ENCODE assay signal across 9 cellular contexts in the genomic region with DNA sequence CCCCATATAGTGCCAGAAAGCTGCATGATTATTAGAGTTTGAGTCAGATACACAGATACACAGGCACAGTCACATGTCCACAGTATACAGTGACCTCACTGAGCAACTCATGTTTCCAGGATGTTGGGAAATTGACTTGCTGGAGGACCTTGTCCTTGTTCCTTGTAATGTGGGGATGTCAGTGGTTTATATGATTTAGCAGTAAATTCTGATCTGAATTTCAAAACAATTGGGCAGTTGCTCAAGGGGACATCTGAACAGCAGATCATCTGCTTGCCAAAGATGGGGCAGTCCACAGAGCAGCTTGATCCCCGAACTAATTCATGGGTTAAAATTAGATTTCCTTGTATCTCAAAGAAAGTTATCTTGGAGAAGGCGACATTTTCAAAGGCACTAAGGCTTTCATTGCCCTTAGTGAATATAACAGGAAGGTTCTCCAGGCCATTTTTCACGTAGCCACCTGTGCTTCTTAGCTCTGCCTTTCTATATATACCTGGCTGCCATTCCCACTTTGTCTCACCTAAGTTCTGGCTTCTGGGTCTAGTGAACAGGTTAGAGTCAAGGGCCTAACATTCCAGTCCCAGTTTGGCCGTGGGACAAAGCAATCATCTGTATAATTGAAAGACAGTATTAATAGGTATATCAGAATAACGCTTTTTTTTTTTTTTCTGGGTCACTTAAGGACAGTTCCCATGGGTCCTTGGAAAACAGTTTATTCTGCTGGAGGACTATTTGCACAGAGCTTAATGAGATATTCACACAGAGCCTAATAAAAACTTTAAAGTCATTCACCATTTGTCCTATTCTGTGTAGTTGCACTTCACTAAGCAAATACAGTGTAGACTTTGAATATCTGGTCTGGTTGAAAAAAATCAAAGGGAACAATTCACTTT.
DNase-seq lines count a peak whose midpoint lies in the region; ATAC-seq and TF ChIP-seq lines count a peak whose summit lies in the region.
"Had no signal": no experiment of that assay in that cellular context is flagged by ENCODE, and none has a peak within 500 bp of the region (broad histone marks: within the 10 kb centered on the region; RNA-seq: fewer than 3 reads in every experiment).

No MANE protein-coding gene starts in this region.

- 62 to 78% methylated on average over 5 of the region's 5 CpGs for WGBS in esophagus squamous epithelium, 2 donors

- intact Hi-C loops in esophagus squamous epithelium (cut with DNase I) = no loop called here

- ATAC-seq in HG03521 (IDR thresholded peaks at IDR 0.05; ENCODE audit: unreplicated experiment) = no peak
- no peak for ATAC-seq in GM21515 (IDR thresholded peaks at IDR 0.05; ENCODE audit: unreplicated experiment)
- no peak for ATAC-seq in activated T-cell treated with anti-CD3 and anti-CD28 coated beads, Interleukin-2, amount 50 U/mL, for 4 hours

- H3K9me3 Mint-ChIP-seq in activated T-cell treated with anti-CD3 and anti-CD28 coated beads, Interleukin-2, amount 50 U/mL, for 4 hours = no peaks in the 10 kb centered on the region

- no peak for TF ChIP-seq POLR2A in esophagus squamous epithelium (IDR thresholded peaks at IDR 0.05)

- H3K27me3 ChIP-seq in esophagus squamous epithelium = no peaks in the 10 kb centered on the region

- no peak overlapping the region for H3K4me3 ChIP-seq in esophagus squamous epithelium

- no peaks in the 10 kb centered on the region for H3K4me1 Mint-ChIP-seq in activated T-cell treated with anti-CD3 and anti-CD28 coated beads, Interleukin-2, amount 50 U/mL, for 4 hours (ENCODE audit: low read depth)

- peak overlapping the region; percentile 45 to 91 (median 62) for H3K27ac ChIP-seq in esophagus squamous epithelium

- no peaks in the 10 kb centered on the region for H3K9me3 ChIP-seq in esophagus squamous epithelium

- H3K4me1 ChIP-seq in esophagus squamous epithelium = peaks cover 0 to 24% (median 11%) of the 10 kb centered on the region in 3 donors

- TF ChIP-seq CTCF in esophagus squamous epithelium (IDR thresholded peaks at IDR 0.05) = no peak

- H3K36me3 ChIP-seq in esophagus squamous epithelium = no peaks in the 10 kb centered on the region

- no peaks in the 10 kb centered on the region for H3K27me3 Mint-ChIP-seq in activated T-cell treated with anti-CD3 and anti-CD28 coated beads, Interleukin-2, amount 50 U/mL, for 4 hours (ENCODE audit: low read depth)
- H3K27me3 Mint-ChIP-seq: activated naive CD8-positive, alpha-beta T cell had no signal

- peaks cover 7% of the 10 kb centered on the region for H3K36me3 Mint-ChIP-seq in activated T-cell treated with anti-CD3 and anti-CD28 coated beads, Interleukin-2, amount 50 U/mL, for 4 hours (ENCODE audit: insufficient read depth)
- H3K36me3 Mint-ChIP-seq: activated naive CD8-positive, alpha-beta T cell had no signal

- DNase-seq in DMS53 treated with DMSO at 0.1 percent for 48 hours (lab: John Stamatoyannopoulos, UW; ENCODE audit: unreplicated experiment) (peak; percentile 23), NCI-H526 treated with DMSO at 0.1 percent for 48 hours (lab: John Stamatoyannopoulos, UW) (peak; percentile 68), esophagus squamous epithelium (lab: John Stamatoyannopoulos, UW) (no peak), pulmonary artery endothelial cell (ENCODE audit: low read depth, low spot score) (peak; percentile 22), UCSD-AML1 (lab: John Stamatoyannopoulos, UW; ENCODE audit: unreplicated experiment) (no peak)
- DNase-seq in activated T-cell treated with anti-CD3 and anti-CD28 coated beads, Interleukin-2, amount 50 U/mL, for 4 hours = no peak

- H3K4me3 Mint-ChIP-seq in activated T-cell treated with anti-CD3 and anti-CD28 coated beads, Interleukin-2, amount 50 U/mL, for 4 hours = no peak overlapping the region
- H3K4me3 Mint-ChIP-seq: activated naive CD8-positive, alpha-beta T cell had no signal

Comparison
In these comparisons a context has a peak if more than half of its experiments do, and no peak if none do; other contexts are left out.
1. DNase-seq: peak in DMS53 treated with DMSO at 0.1 percent for 48 hours (single experiment), NCI-H526 treated with DMSO at 0.1 percent for 48 hours (single experiment) and pulmonary artery endothelial cell (single experiment); none in esophagus squamous epithelium (single experiment), activated T-cell treated with anti-CD3 and anti-CD28 coated beads, Interleukin-2, amount 50 U/mL, for 4 hours (single experiment) and UCSD-AML1 (single experiment).